ENCODE assay signal across 26 cellular contexts in genomic region chr6:160258346-160259142, GRCh38. TPM values are rescaled to one million over a fixed set of nuclear protein-coding genes. Genes with fewer than 3 reads are reported as not detected.
A peak's percentile ranks its signal among the peaks of the same experiment; 100 is the strongest.
DNase-seq lines count a peak whose midpoint lies in the region; FAIRE-seq and TF ChIP-seq lines count a peak whose summit lies in the region.
"Had no signal": no experiment of that assay in that cellular context is flagged by ENCODE, and none has a peak within 500 bp of the region (broad histone marks: within the 10 kb centered on the region; RNA-seq: fewer than 3 reads in every experiment).

Gene SLC22A2 (minus strand): TSS chr6:160258821. CDS start chr6:160258757, 64 bp downstream.

- H2BK120ac ChIP-seq in H1 (replicated peaks; ENCODE audit: low read depth, low read length) = peak within 1 kb of the TSS; percentile 56

- no peak within 1 kb of the TSS for H3K4me3 ChIP-seq in H7 (ENCODE audit: insufficient read depth, low read depth, low read length)
- H3K4me3 ChIP-seq in H1 (ENCODE audit: extremely low read depth in 1 of 4, insufficient read depth in 2 of 4, low read depth in 3 of 4, low read length in 4 of 4) = no peak within 1 kb of the TSS
- no peak within 1 kb of the TSS for H3K4me3 ChIP-seq in CD4-positive, alpha-beta memory T cell (ENCODE audit: low read length in 2 of 2)
- H3K4me3 ChIP-seq: coronary artery, left lung had no signal

- intact Hi-C loops in CD4-positive, alpha-beta memory T cell (cut with micrococcal nuclease) = no loop called here

- H3K36me3 Mint-ChIP-seq in mesothelial cell of epicardium = no peaks in the 10 kb centered on the region
- H3K36me3 Mint-ChIP-seq in CD4-positive, alpha-beta memory T cell = no peaks in the 10 kb centered on the region
- H3K36me3 Mint-ChIP-seq: CD8-positive, alpha-beta memory T cell had no signal

- H3K4me1 ChIP-seq in H1 (replicated peaks in 1 of 4; ENCODE audit: control insufficient read depth in 3 of 4, insufficient read depth in 4 of 4, low read length in 3 of 4) = peaks cover 7 to 21% (median 14%) of the 10 kb centered on the region in 4 experiments; a peak in 5 of 7 replicates
- H3K4me1 ChIP-seq in CD4-positive, alpha-beta memory T cell (ENCODE audit: insufficient read depth, low read length) = no peaks in the 10 kb centered on the region
- H3K4me1 ChIP-seq: left lung had no signal

- no peak for TF ChIP-seq EP300 in H1 (IDR thresholded peaks at IDR 0.05; ENCODE audit: borderline replicate concordance in 1 of 2, low read depth in 2 of 2, low read length in 2 of 2)

- H2BK20ac ChIP-seq in H1 (ENCODE audit: low read length) = no peak within 1 kb of the TSS; the same call in 1 of the 2 replicates

- peak within 1 kb of the TSS; percentile 60; the same call in 1 of the 2 replicates for H2BK12ac ChIP-seq in H1 (ENCODE audit: low read depth, low read length)

- no peak for FAIRE-seq in H1 (lab: Jason Lieb, UNC)
- FAIRE-seq: bronchial epithelial cell, urothelium cell line had no signal

- H2AK5ac ChIP-seq in H1 (ENCODE audit: low read depth, low read length) = no peak within 1 kb of the TSS

- no peak within 1 kb of the TSS for H4K5ac ChIP-seq in H1 (ENCODE audit: insufficient read length, low read depth, low read length)

- H3K18ac ChIP-seq in H1 (ENCODE audit: extremely low read depth, low read length) = peak within 1 kb of the TSS; percentile 24; the same call in 1 of the 2 replicates

- H3K27ac Mint-ChIP-seq in mesothelial cell of epicardium = peak within 1 kb of the TSS; percentile 92
- H3K27ac Mint-ChIP-seq in CD4-positive, alpha-beta memory T cell = no peak within 1 kb of the TSS
- H3K27ac Mint-ChIP-seq: activated B cell treated with CpG ODN at 0.5 μM for 24 hours; CD8-positive, alpha-beta memory T cell had no signal

- no peak within 1 kb of the TSS for H3K4ac ChIP-seq in H1 (replicated peaks; ENCODE audit: insufficient read length, low read depth, low read length)

- H4K20me1 ChIP-seq in H1 (replicated peaks in 1 of 2; ENCODE audit: control insufficient read depth in 1 of 2, insufficient read depth in 2 of 2, low read length in 2 of 2) = no peaks in the 10 kb centered on the region

- peak within 1 kb of the TSS; percentile 36 for H2BK15ac ChIP-seq in H1 (ENCODE audit: low read length)

- CTCF ChIA-PET in H1 (lab: Charles Lee; ENCODE audit: partially characterized antibody) = no interaction called here
- CTCF ChIA-PET in CD4-positive, alpha-beta memory T cell (lab: Charles Lee; ENCODE audit: partially characterized antibody) = no interaction called here

- no peaks in the 10 kb centered on the region for H3K79me1 ChIP-seq in H1 (ENCODE audit: low read depth, low read length)

- POLR2A ChIA-PET in H1 (lab: Charles Lee; ENCODE audit: partially characterized antibody) = no interaction called here
- POLR2A ChIA-PET in CD4-positive, alpha-beta memory T cell (lab: Charles Lee; ENCODE audit: partially characterized antibody) = no interaction called here

- H4K91ac ChIP-seq in H1 (replicated peaks; ENCODE audit: insufficient read length, low read length) = peak within 1 kb of the TSS; percentile 37

- DNase-seq in H7 = peak; percentile 32
- DNase-seq in H1 (ENCODE audit: low read depth in 1 of 2, low spot score in 2 of 2) = no peak
- no peak for DNase-seq in mesothelial cell of epicardium (ENCODE audit: low spot score in 2 of 2, unreplicated experiment in 2 of 2)
- peak; percentile 33 for DNase-seq in smooth muscle cell of the brain vasculature (ENCODE audit: low read depth, low spot score)
- DNase-seq in CD4-positive, alpha-beta memory T cell = no peak
- no peak for DNase-seq in activated effector memory CD4-positive, alpha-beta T cell treated with Interleukin-2 at 50 U/mL for 16 hours
- no peak for DNase-seq in NCI-H2171 treated with DMSO at 0.1 percent for 48 hours (lab: John Stamatoyannopoulos, UW)
- DNase-seq: activated B cell treated with CpG ODN at 0.5 μM for 24 hours; activated CD4-positive, alpha-beta T cell treated with anti-CD3 and anti-CD28 coated beads, Interleukin-2, amount 50 U/mL, for 4 hours; activated CD8-positive, alpha-beta memory T cell treated with anti-CD3 and anti-CD28 coated beads, Interleukin-2, amount 50 U/mL, for 48 hours; activated naive CD4-positive, alpha-beta T cell; amniotic stem cell; CD8-positive, alpha-beta memory T cell; DMS53; GDM1; glutamatergic neuron; left lung; NCI-H524 treated with DMSO at 0.1 percent for 48 hours; nucleus accumbens; RPMI8226; T-helper 9 cell had no signal

- H3K27me3 Mint-ChIP-seq in mesothelial cell of epicardium (ENCODE audit: low read depth) = peaks cover 18% of the 10 kb centered on the region
- H3K27me3 Mint-ChIP-seq in CD4-positive, alpha-beta memory T cell = peaks cover 15% of the 10 kb centered on the region in 2 donors

- H3K23me2 ChIP-seq in H1 (ENCODE audit: low read depth, low read length) = no peaks in the 10 kb centered on the region

- no peak within 1 kb of the TSS for H3K4me2 ChIP-seq in H1 (ENCODE audit: insufficient read depth in 1 of 2, low read depth in 2 of 2, low read length in 2 of 2)
- H3K4me2 ChIP-seq: KMS-11 had no signal

- no peak within 1 kb of the TSS for H3K23ac ChIP-seq in H1 (ENCODE audit: insufficient read length)

- H3K9ac ChIP-seq in H1 (replicated peaks in 1 of 4; ENCODE audit: extremely low read depth in 1 of 4, low read depth in 3 of 4, low read length in 3 of 4) = no peak within 1 kb of the TSS
- H3K9ac ChIP-seq: KMS-11 had no signal

- H3K56ac ChIP-seq in H1 (replicated peaks; ENCODE audit: insufficient read length, low read depth, low read length) = no peak within 1 kb of the TSS

- 88% methylated on average over 43 of the region's 43 CpGs; no CpG with 5 or more reads in 1 of the 2 experiments for WGBS in H1 (ENCODE audit: extremely low coverage in 1 of 2, insufficient coverage in 1 of 2, insufficient read length in 1 of 2, insufficient replicate concordance in 2 of 2, low coverage in 1 of 2, low lambda C conversion rate in 2 of 2, missing lambda C conversion rate in 1 of 2), 2 experiments

- no peak within 1 kb of the TSS for H3K27ac ChIP-seq in H1 (ENCODE audit: low read depth, low read length)
- H3K27ac ChIP-seq in CD4-positive, alpha-beta memory T cell (ENCODE audit: low read depth, low read length) = no peak within 1 kb of the TSS
- H3K27ac ChIP-seq: coronary artery, KMS-11, left lung had no signal

- H3K4me3 Mint-ChIP-seq in mesothelial cell of epicardium = no peak within 1 kb of the TSS
- H3K4me3 Mint-ChIP-seq in CD4-positive, alpha-beta memory T cell = no peak within 1 kb of the TSS
- H3K4me3 Mint-ChIP-seq: activated B cell treated with CpG ODN at 0.5 μM for 24 hours; CD8-positive, alpha-beta memory T cell had no signal

- H3K36me3 ChIP-seq in H7 (replicated peaks; ENCODE audit: control insufficient read depth, insufficient read depth, low read length) = no peaks in the 10 kb centered on the region
- H3K36me3 ChIP-seq in H1 (ENCODE audit: control insufficient read depth in 2 of 4, insufficient read depth in 4 of 4, low read length in 3 of 4) = no peaks in the 10 kb centered on the region
- H3K36me3 ChIP-seq in CD4-positive, alpha-beta memory T cell (ENCODE audit: insufficient read depth, low read length) = no peaks in the 10 kb centered on the region
- H3K36me3 ChIP-seq: left lung had no signal

- no peaks in the 10 kb centered on the region for H3K9me3 Mint-ChIP-seq in mesothelial cell of epicardium
- H3K9me3 Mint-ChIP-seq in CD4-positive, alpha-beta memory T cell = no peaks in the 10 kb centered on the region
- H3K9me3 Mint-ChIP-seq: activated B cell treated with CpG ODN at 0.5 μM for 24 hours; CD8-positive, alpha-beta memory T cell had no signal

- peak within 1 kb of the TSS; percentile 43 for H4K8ac ChIP-seq in H1 (ENCODE audit: extremely low read depth, insufficient read depth, low read length)

- peak within 1 kb of the TSS; percentile 11; the same call in 1 of the 2 replicates for H2AFZ ChIP-seq in H1 (ENCODE audit: low read length)

- TF ChIP-seq POLR2A in H1 (IDR thresholded peaks at IDR 0.05; ENCODE audit: control extremely low read depth in 1 of 2, low read depth in 2 of 2, low read length in 2 of 2) = no peak

- H3K79me2 ChIP-seq in H1 (ENCODE audit: control insufficient read depth in 1 of 2, insufficient read depth in 2 of 2, low read length in 2 of 2) = no peaks in the 10 kb centered on the region

- H3K14ac ChIP-seq in H1 (ENCODE audit: insufficient read length) = no peak within 1 kb of the TSS

- no peak for TF ChIP-seq RAD21 in H1 (IDR thresholded peaks at IDR 0.05 in 1 of 2, conservative IDR thresholded peaks at IDR 0.05 in 1 of 2; ENCODE audit: low read depth in 2 of 2, low read length in 2 of 2)

- TF ChIP-seq CTCF in H1 (IDR thresholded peaks at IDR 0.05; ENCODE audit: control extremely low read depth in 1 of 3, insufficient read depth in 1 of 3, low read depth in 1 of 3, low read length in 3 of 3) (no peak), mesothelial cell of epicardium (IDR thresholded peaks at IDR 0.05; ENCODE audit: unreplicated experiment) (no peak)

- H3K27me3 ChIP-seq in H7 (ENCODE audit: control insufficient read depth, insufficient read depth, low read length) (no peaks in the 10 kb centered on the region), H1 (replicated peaks in 1 of 4; ENCODE audit: control insufficient read depth in 3 of 4, extremely low read depth in 1 of 4, insufficient read depth in 3 of 4, low read length in 3 of 4) (peaks cover 0 to 3% (median 0%) of the 10 kb centered on the region in 4 experiments; a peak in 1 of 7 replicates)
- no peaks in the 10 kb centered on the region for H3K27me3 ChIP-seq in CD4-positive, alpha-beta memory T cell (ENCODE audit: insufficient read depth, low read length)

- H3K4me1 Mint-ChIP-seq in mesothelial cell of epicardium = peaks cover 33% of the 10 kb centered on the region
- no peaks in the 10 kb centered on the region for H3K4me1 Mint-ChIP-seq in CD4-positive, alpha-beta memory T cell
- H3K4me1 Mint-ChIP-seq: activated B cell treated with CpG ODN at 0.5 μM for 24 hours; CD8-positive, alpha-beta memory T cell had no signal

- peak within 1 kb of the TSS; percentile 35; the same call in 1 of the 2 replicates for H2BK5ac ChIP-seq in H1 (ENCODE audit: low read depth, low read length)

- no peaks in the 10 kb centered on the region for H3K9me3 ChIP-seq in H1 (ENCODE audit: insufficient read depth in 2 of 2, low read depth in 1 of 2, low read length in 1 of 2)
- no peaks in the 10 kb centered on the region for H3K9me3 ChIP-seq in CD4-positive, alpha-beta memory T cell (ENCODE audit: control insufficient read depth in 1 of 2, low read length in 2 of 2)
- H3K9me3 ChIP-seq: left lung had no signal

RNA-seq across cellular contexts. Expression of gene SLC22A2, which starts in this region (rescaled TPM):
- 0.42 and 1.1 TPM in 2 replicates for total RNA-seq in H7 (2014; rRNA removed; shearing (Covaris generic))
- total RNA-seq in H1 (2021; fragmentation: NEBNext Ultra II Directional; extraction: Animal tissue kit (Norgen Biotek cat#: 25700)) = 1.2 and 1.4 TPM in 2 replicates
- 0.23 TPM in 1 of 2 replicates, not detected in the other for polyA plus RNA-seq in H1 (2011; rRNA removed)
- polyA plus RNA-seq in H1 (2011; cell fraction: cytosol; rRNA removed) = 0.23 TPM
- 0.24 TPM for polyA plus RNA-seq in H1 (2011; cell fraction: nucleus; rRNA removed)
- 0.24 to 0.57 TPM (median 0.31 TPM) in 4 replicates for polyA plus RNA-seq in H1 (2012, experiment 1 of 2)
- polyA plus RNA-seq in H1 (2012, experiment 2 of 2) = not detected
- polyA plus RNA-seq in H1 (2013, experiment 1 of 2) = 0.75 TPM
- 0.75 TPM for polyA plus RNA-seq in H1 (2013, experiment 2 of 2)
- 0.28 and 1.2 TPM in 2 replicates for polyA minus RNA-seq in H1 (2011; rRNA and poly(A)+ RNA removed)
- not detected for polyA minus RNA-seq in H1 (2011; cell fraction: cytosol; rRNA and poly(A)+ RNA removed)
- 0.40 TPM for polyA minus RNA-seq in H1 (2011; cell fraction: nucleus; rRNA and poly(A)+ RNA removed)
- total RNA-seq in mesothelial cell of epicardium = 0.07 TPM in 1 of 3 replicates, not detected in the others
- not detected for total RNA-seq in CD4-positive, alpha-beta memory T cell
- polyA plus RNA-seq in CD4-positive, alpha-beta memory T cell = not detected
- total RNA-seq: activated B cell treated with CpG ODN at 0.5 μM for 24 hours; bronchial epithelial cell; CD8-positive, alpha-beta memory T cell; HT1080; left lung had no signal
- polyA plus RNA-seq: CD8-positive, alpha-beta memory T cell had no signal

Comparison
In these comparisons a context has a peak if more than half of its experiments do, and no peak if none do; other contexts are left out.
1. DNase-seq: peak in H7 (single experiment) and smooth muscle cell of the brain vasculature (single experiment); none in H1 (0 of 2), mesothelial cell of epicardium (0 of 2), CD4-positive, alpha-beta memory T cell (0 of 5), activated effector memory CD4-positive, alpha-beta T cell treated with Interleukin-2 at 50 U/mL for 16 hours (single experiment) and NCI-H2171 treated with DMSO at 0.1 percent for 48 hours (single experiment).